ENCODE assay signal across 13 cellular contexts in the genomic region with DNA sequence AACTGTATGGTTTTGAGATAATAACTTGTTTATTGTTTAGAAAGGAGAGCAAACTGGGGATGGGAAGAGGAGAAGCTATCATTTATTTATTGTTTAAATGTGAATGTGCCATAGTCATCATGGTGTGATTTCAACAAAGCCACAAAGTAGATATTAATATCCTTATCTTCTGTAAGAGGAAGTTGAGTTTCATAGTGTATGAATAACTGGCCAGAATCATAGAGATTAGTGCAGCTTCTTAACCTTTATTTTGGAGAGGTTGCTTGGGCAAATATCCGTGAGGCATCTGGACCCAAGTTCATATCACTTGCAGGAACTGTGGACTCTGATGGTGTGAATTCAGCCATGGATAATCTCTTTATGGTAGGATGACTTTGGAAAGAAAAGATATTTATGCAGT.
DNase-seq lines count a peak whose midpoint lies in the region; ATAC-seq and TF ChIP-seq lines count a peak whose summit lies in the region.
"Had no signal": no experiment of that assay in that cellular context is flagged by ENCODE, and none has a peak within 500 bp of the region (broad histone marks: within the 10 kb centered on the region; RNA-seq: fewer than 3 reads in every experiment).

No MANE protein-coding gene starts in this region.

- H3K9me3 Mint-ChIP-seq in stimulated activated naive B cell treated with anti-CD40 and anti-IgM and Interleukin-4, amounts not matched to agents 10 μg/mL and 1 μg/mL and 100 μg/mL, for 72 hours: peaks cover 14 to 16% of the 10 kb centered on the region in 2 donors
- peaks cover 16% of the 10 kb centered on the region for H3K9me3 Mint-ChIP-seq in activated naive CD4-positive, alpha-beta T cell treated with anti-CD3 and anti-CD28 coated beads, Interleukin-2, amount 10 ng/mL, durations not matched to agents 7 days and 5 days

- no peak overlapping the region for H2AFZ ChIP-seq in SU-DHL-6 (ENCODE audit: low read depth, low read length, severe bottlenecking)

- DNase-seq in Kasumi-1 (lab: John Stamatoyannopoulos, UW) (peak; percentile 20 to 44), NCI-H226 (peak; percentile 79), GM19240 (ENCODE audit: insufficient read length, low spot score) (no peak), HuH-7.5 (ENCODE audit: low spot score) (no peak)
- DNase-seq in stimulated activated naive B cell treated with anti-CD40 and anti-IgM and Interleukin-4, amounts not matched to agents 10 μg/mL and 1 μg/mL and 100 μg/mL, for 72 hours: no peak
- no peak for DNase-seq in activated naive CD4-positive, alpha-beta T cell treated with anti-CD3 and anti-CD28 coated beads, Interleukin-2, amount 10 ng/mL, durations not matched to agents 7 days and 5 days
- DNase-seq: BE2C, HCEC 1CT, NCI-H1436 treated with DMSO at 0.1 percent for 48 hours, NCI-H69, SHP77 treated with DMSO at 0.1 percent for 48 hours had no signal

- peaks cover 4 to 27% of the 10 kb centered on the region in 2 donors for H3K4me1 Mint-ChIP-seq in stimulated activated naive B cell treated with anti-CD40 and anti-IgM and Interleukin-4, amounts not matched to agents 10 μg/mL and 1 μg/mL and 100 μg/mL, for 72 hours
- H3K4me1 Mint-ChIP-seq in activated naive CD4-positive, alpha-beta T cell treated with anti-CD3 and anti-CD28 coated beads, Interleukin-2, amount 10 ng/mL, durations not matched to agents 7 days and 5 days: peaks cover 20% of the 10 kb centered on the region

- CTCF ChIA-PET in activated naive CD4-positive, alpha-beta T cell treated with anti-CD3 and anti-CD28 coated beads, Interleukin-2, amount 10 ng/mL, durations not matched to agents 7 days and 5 days (lab: Charles Lee): no interaction called here

- H3K9me2 ChIP-seq in SU-DHL-6 (replicated peaks; ENCODE audit: insufficient read depth, low read length): no peaks in the 10 kb centered on the region

- H3K36me3 ChIP-seq in SU-DHL-6 (ENCODE audit: low read length): no peaks in the 10 kb centered on the region; the same call in 1 of the 2 replicates
- H3K36me3 ChIP-seq: BE2C had no signal

- no peak overlapping the region for H3K27ac ChIP-seq in SU-DHL-6 (ENCODE audit: low read depth, low read length)

- peaks cover 8 to 14% of the 10 kb centered on the region in 2 donors for H3K36me3 Mint-ChIP-seq in stimulated activated naive B cell treated with anti-CD40 and anti-IgM and Interleukin-4, amounts not matched to agents 10 μg/mL and 1 μg/mL and 100 μg/mL, for 72 hours
- H3K36me3 Mint-ChIP-seq in activated naive CD4-positive, alpha-beta T cell treated with anti-CD3 and anti-CD28 coated beads, Interleukin-2, amount 10 ng/mL, durations not matched to agents 7 days and 5 days: peaks cover 4% of the 10 kb centered on the region

- H3K4me2 ChIP-seq in SU-DHL-6 (ENCODE audit: low read depth, low read length, poor library complexity, severe bottlenecking): peak overlapping the region; percentile 29

- no peak overlapping the region for H3K27ac Mint-ChIP-seq in stimulated activated naive B cell treated with anti-CD40 and anti-IgM and Interleukin-4, amounts not matched to agents 10 μg/mL and 1 μg/mL and 100 μg/mL, for 72 hours
- H3K27ac Mint-ChIP-seq in activated naive CD4-positive, alpha-beta T cell treated with anti-CD3 and anti-CD28 coated beads, Interleukin-2, amount 10 ng/mL, durations not matched to agents 7 days and 5 days: no peak overlapping the region

- no peaks in the 10 kb centered on the region for H3F3A ChIP-seq in SU-DHL-6 (ENCODE audit: insufficient read depth)

- H3K79me2 ChIP-seq in SU-DHL-6 (ENCODE audit: insufficient read depth, low read length): no peaks in the 10 kb centered on the region

- H3K4me3 ChIP-seq in SU-DHL-6 (ENCODE audit: insufficient read depth, low read length, poor library complexity, severe bottlenecking): no peak overlapping the region
- H3K4me3 ChIP-seq: GM12878 had no signal

- no peaks in the 10 kb centered on the region for H3K27me3 ChIP-seq in SU-DHL-6 (ENCODE audit: low read length)

- H3K4me3 Mint-ChIP-seq in stimulated activated naive B cell treated with anti-CD40 and anti-IgM and Interleukin-4, amounts not matched to agents 10 μg/mL and 1 μg/mL and 100 μg/mL, for 72 hours: no peak overlapping the region
- H3K4me3 Mint-ChIP-seq in activated naive CD4-positive, alpha-beta T cell treated with anti-CD3 and anti-CD28 coated beads, Interleukin-2, amount 10 ng/mL, durations not matched to agents 7 days and 5 days: no peak overlapping the region

- no peaks in the 10 kb centered on the region for H4K20me1 ChIP-seq in SU-DHL-6 (ENCODE audit: low read depth, low read length)

- peak; percentile 33 to 56 for ATAC-seq in stimulated activated naive B cell treated with anti-CD40 and anti-IgM and Interleukin-4, amounts not matched to agents 10 μg/mL and 1 μg/mL and 100 μg/mL, for 72 hours (replicated peaks)
- ATAC-seq: GM12878 had no signal

- no peak for TF ChIP-seq CTCF in SU-DHL-6 (IDR thresholded peaks at IDR 0.05; ENCODE audit: insufficient read depth, low read length, poor library complexity, severe bottlenecking)

- peaks cover 0 to 11% of the 10 kb centered on the region in 2 donors for H3K27me3 Mint-ChIP-seq in stimulated activated naive B cell treated with anti-CD40 and anti-IgM and Interleukin-4, amounts not matched to agents 10 μg/mL and 1 μg/mL and 100 μg/mL, for 72 hours
- H3K27me3 Mint-ChIP-seq in activated naive CD4-positive, alpha-beta T cell treated with anti-CD3 and anti-CD28 coated beads, Interleukin-2, amount 10 ng/mL, durations not matched to agents 7 days and 5 days: peaks cover 13% of the 10 kb centered on the region

- H3K9me3 ChIP-seq in SU-DHL-6 (ENCODE audit: insufficient read depth, low read length): no peaks in the 10 kb centered on the region; the same call in 1 of the 2 replicates
- H3K9me3 ChIP-seq: BE2C had no signal

- no peak overlapping the region for H3K9ac ChIP-seq in SU-DHL-6 (ENCODE audit: low read length)

Comparison
In these comparisons a context has a peak if more than half of its experiments do, and no peak if none do; other contexts are left out.
1. DNase-seq: peak in Kasumi-1 (2 of 2) and NCI-H226 (single experiment); none in stimulated activated naive B cell treated with anti-CD40 and anti-IgM and Interleukin-4, amounts not matched to agents 10 μg/mL and 1 μg/mL and 100 μg/mL, for 72 hours (single experiment), GM19240 (single experiment), activated naive CD4-positive, alpha-beta T cell treated with anti-CD3 and anti-CD28 coated beads, Interleukin-2, amount 10 ng/mL, durations not matched to agents 7 days and 5 days (single experiment) and HuH-7.5 (single experiment).